Comparison of ENCODE assay signal across 1 cellular context in the genomic region with DNA sequence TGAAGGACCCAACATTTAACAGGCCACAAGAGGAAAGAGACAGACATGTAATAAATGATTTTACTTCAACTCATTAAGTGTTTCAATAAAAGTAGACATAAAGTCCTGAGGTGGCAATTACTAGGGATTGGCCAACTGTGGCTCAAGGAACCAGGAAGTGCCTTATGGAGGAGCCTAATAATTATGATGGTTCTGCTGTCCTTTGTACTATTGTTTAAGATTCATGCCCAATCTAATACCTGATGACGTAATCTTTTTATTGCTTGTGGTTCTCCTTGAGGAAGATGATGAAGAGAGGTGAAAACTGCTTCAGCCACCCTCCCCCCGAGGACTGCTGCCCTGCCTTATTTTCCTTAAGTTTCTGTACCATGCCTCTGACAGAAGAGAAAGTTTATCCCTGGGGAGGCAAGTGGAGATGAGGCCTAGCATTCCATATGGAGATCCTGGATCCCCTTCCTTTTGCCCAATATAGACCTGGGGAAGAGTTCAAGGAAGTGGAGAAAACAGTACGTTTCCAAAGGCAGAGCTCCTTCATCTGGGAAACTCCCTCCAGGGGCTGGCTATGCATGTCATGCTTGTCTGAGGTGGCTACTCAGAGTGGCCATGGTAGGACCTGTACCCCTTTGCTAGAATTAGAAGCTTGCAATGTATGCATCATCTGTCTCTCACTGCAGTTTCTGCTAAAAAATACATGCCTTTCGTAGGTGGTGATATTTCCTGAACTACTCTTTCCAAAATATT.
TF ChIP-seq lines count a peak whose summit lies in the region.

No MANE protein-coding gene starts in this region.

TF ChIP-seq in IMR-90, 13 proteins besides CTCF, POLR2A, EP300 and RAD21:
- TF ChIP-seq, protein P1, sequence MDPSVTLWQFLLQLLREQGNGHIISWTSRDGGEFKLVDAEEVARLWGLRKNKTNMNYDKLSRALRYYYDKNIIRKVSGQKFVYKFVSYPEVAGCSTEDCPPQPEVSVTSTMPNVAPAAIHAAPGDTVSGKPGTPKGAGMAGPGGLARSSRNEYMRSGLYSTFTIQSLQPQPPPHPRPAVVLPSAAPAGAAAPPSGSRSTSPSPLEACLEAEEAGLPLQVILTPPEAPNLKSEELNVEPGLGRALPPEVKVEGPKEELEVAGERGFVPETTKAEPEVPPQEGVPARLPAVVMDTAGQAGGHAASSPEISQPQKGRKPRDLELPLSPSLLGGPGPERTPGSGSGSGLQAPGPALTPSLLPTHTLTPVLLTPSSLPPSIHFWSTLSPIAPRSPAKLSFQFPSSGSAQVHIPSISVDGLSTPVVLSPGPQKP (IDR thresholded peaks at IDR 0.05; ENCODE audit: borderline replicate concordance, low read depth, low read length): no peak
- TF ChIP-seq CEBPB (IDR thresholded peaks at IDR 0.05; ENCODE audit: low read depth, low read length): no peak
- TF ChIP-seq USF2 (IDR thresholded peaks at IDR 0.05; ENCODE audit: low read depth, low read length): no peak
- no peak for TF ChIP-seq MAFK (IDR thresholded peaks at IDR 0.05; ENCODE audit: low read depth, low read length)
- no peak for TF ChIP-seq CHD1 (IDR thresholded peaks at IDR 0.05; ENCODE audit: low read depth, low read length)
- TF ChIP-seq MAZ (IDR thresholded peaks at IDR 0.05; ENCODE audit: borderline replicate concordance, low read depth, low read length): no peak
- TF ChIP-seq SMC3 (IDR thresholded peaks at IDR 0.05; ENCODE audit: low read depth, low read length): no peak
- TF ChIP-seq MXI1 (IDR thresholded peaks at IDR 0.05; ENCODE audit: borderline replicate concordance, low read depth, low read length): no peak
- TF ChIP-seq NFE2L2 (IDR thresholded peaks at IDR 0.05; ENCODE audit: low read depth, low read length): no peak
